In the genomic region with DNA sequence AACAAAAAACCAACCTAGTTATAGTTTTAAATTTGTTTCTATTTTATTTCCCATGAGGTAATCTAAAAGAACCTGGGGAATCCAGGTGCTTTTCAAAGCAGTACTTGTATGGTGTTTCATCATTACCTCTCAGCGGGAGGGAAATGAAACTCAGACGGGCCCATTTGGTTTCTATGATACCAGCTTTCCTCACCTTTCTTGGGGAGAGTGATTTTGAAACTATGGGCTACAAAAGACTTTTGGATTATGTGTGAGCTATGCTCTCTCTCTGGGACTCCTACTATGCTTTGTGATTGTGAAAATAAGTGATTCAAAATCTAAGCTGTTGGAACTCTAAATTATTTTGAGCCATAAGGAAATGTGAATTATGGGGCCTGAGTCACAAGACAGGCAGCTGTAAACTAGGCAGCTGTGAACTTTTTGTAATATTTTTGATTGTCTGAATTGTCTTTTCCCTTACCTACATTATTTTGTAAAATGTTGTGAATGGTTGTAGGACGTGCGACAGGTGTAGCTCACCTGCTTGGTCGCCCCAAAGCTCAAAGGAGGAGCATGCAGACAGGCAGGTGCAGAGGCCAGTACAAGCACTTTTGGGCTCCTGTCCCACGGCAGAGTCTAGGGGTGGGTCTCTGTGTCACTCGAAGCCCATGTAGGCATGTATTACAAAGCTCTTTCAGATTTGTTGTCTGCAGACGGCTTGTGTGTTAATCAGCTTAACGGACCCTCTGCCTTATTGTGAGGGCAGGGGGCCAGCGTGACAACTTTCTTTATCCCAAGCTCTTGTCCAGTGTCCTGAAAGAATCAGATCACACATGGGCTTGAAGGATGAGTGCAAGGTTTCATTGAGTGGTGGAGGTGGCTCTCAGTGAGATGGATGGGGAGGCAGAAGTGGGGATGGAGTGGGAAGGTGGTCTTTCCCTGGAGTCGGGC, we compare ENCODE assay signal across 1 cellular context.
TF ChIP-seq lines count a peak whose summit lies in the region.

No MANE protein-coding gene starts in this region.

TF ChIP-seq in GM12878, 131 proteins besides CTCF, POLR2A, EP300 and RAD21 (continued from another document):
- TF ChIP-seq ESRRA (IDR thresholded peaks at IDR 0.05; ENCODE audit: low read length): no peak
- TF ChIP-seq SREBF1 (IDR thresholded peaks at IDR 0.05; ENCODE audit: low read length): no peak
- TF ChIP-seq, protein P1, sequence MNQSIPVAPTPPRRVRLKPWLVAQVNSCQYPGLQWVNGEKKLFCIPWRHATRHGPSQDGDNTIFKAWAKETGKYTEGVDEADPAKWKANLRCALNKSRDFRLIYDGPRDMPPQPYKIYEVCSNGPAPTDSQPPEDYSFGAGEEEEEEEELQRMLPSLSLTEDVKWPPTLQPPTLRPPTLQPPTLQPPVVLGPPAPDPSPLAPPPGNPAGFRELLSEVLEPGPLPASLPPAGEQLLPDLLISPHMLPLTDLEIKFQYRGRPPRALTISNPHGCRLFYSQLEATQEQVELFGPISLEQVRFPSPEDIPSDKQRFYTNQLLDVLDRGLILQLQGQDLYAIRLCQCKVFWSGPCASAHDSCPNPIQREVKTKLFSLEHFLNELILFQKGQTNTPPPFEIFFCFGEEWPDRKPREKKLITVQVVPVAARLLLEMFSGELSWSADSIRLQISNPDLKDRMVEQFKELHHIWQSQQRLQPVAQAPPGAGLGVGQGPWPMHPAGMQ (IDR thresholded peaks at IDR 0.05; ENCODE audit: borderline replicate concordance): no peak
- no peak for TF ChIP-seq SUPT20H (IDR thresholded peaks at IDR 0.05; ENCODE audit: borderline replicate concordance, control insufficient read depth, low read depth, low read length)
- TF ChIP-seq, protein P2, sequence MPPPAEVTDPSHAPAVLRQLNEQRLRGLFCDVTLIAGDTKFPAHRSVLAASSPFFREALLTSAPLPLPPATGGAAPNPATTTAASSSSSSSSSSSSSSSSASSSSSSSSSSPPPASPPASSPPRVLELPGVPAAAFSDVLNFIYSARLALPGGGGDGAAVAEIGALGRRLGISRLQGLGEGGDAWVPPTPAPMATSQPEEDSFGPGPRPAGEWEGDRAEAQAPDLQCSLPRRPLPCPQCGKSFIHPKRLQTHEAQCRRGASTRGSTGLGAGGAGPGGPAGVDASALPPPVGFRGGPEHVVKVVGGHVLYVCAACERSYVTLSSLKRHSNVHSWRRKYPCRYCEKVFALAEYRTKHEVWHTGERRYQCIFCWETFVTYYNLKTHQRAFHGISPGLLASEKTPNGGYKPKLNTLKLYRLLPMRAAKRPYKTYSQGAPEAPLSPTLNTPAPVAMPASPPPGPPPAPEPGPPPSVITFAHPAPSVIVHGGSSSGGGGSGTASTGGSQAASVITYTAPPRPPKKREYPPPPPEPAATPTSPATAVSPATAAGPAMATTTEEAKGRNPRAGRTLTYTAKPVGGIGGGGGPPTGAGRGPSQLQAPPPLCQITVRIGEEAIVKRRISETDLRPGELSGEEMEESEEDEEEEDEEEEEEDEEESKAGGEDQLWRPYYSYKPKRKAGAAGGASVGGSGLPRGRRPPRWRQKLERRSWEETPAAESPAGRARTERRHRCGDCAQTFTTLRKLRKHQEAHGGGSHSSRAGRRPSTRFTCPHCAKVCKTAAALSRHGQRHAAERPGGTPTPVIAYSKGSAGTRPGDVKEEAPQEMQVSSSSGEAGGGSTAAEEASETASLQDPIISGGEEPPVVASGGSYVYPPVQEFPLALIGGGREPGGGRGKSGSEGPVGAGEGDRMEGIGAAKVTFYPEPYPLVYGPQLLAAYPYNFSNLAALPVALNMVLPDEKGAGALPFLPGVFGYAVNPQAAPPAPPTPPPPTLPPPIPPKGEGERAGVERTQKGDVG (CRISPR knock-in tag; IDR thresholded peaks at IDR 0.05): no peak
- TF ChIP-seq, protein P3, sequence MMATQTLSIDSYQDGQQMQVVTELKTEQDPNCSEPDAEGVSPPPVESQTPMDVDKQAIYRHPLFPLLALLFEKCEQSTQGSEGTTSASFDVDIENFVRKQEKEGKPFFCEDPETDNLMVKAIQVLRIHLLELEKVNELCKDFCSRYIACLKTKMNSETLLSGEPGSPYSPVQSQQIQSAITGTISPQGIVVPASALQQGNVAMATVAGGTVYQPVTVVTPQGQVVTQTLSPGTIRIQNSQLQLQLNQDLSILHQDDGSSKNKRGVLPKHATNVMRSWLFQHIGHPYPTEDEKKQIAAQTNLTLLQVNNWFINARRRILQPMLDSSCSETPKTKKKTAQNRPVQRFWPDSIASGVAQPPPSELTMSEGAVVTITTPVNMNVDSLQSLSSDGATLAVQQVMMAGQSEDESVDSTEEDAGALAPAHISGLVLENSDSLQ (IDR thresholded peaks at IDR 0.05): peak; percentile 16; the same call in 1 of the 2 replicates
- peak; percentile 78 for TF ChIP-seq PML (IDR thresholded peaks at IDR 0.05; ENCODE audit: low read length)
- TF ChIP-seq, protein P4, sequence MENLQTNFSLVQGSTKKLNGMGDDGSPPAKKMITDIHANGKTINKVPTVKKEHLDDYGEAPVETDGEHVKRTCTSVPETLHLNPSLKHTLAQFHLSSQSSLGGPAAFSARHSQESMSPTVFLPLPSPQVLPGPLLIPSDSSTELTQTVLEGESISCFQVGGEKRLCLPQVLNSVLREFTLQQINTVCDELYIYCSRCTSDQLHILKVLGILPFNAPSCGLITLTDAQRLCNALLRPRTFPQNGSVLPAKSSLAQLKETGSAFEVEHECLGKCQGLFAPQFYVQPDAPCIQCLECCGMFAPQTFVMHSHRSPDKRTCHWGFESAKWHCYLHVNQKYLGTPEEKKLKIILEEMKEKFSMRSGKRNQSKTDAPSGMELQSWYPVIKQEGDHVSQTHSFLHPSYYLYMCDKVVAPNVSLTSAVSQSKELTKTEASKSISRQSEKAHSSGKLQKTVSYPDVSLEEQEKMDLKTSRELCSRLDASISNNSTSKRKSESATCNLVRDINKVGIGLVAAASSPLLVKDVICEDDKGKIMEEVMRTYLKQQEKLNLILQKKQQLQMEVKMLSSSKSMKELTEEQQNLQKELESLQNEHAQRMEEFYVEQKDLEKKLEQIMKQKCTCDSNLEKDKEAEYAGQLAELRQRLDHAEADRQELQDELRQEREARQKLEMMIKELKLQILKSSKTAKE (IDR thresholded peaks at IDR 0.05; ENCODE audit: low read depth, poor library complexity, severe bottlenecking): peak; percentile 90
- TF ChIP-seq, protein P5, sequence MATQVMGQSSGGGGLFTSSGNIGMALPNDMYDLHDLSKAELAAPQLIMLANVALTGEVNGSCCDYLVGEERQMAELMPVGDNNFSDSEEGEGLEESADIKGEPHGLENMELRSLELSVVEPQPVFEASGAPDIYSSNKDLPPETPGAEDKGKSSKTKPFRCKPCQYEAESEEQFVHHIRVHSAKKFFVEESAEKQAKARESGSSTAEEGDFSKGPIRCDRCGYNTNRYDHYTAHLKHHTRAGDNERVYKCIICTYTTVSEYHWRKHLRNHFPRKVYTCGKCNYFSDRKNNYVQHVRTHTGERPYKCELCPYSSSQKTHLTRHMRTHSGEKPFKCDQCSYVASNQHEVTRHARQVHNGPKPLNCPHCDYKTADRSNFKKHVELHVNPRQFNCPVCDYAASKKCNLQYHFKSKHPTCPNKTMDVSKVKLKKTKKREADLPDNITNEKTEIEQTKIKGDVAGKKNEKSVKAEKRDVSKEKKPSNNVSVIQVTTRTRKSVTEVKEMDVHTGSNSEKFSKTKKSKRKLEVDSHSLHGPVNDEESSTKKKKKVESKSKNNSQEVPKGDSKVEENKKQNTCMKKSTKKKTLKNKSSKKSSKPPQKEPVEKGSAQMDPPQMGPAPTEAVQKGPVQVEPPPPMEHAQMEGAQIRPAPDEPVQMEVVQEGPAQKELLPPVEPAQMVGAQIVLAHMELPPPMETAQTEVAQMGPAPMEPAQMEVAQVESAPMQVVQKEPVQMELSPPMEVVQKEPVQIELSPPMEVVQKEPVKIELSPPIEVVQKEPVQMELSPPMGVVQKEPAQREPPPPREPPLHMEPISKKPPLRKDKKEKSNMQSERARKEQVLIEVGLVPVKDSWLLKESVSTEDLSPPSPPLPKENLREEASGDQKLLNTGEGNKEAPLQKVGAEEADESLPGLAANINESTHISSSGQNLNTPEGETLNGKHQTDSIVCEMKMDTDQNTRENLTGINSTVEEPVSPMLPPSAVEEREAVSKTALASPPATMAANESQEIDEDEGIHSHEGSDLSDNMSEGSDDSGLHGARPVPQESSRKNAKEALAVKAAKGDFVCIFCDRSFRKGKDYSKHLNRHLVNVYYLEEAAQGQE (IDR thresholded peaks at IDR 0.05; ENCODE audit: low read depth, low read length): no peak
- TF ChIP-seq, protein P6, sequence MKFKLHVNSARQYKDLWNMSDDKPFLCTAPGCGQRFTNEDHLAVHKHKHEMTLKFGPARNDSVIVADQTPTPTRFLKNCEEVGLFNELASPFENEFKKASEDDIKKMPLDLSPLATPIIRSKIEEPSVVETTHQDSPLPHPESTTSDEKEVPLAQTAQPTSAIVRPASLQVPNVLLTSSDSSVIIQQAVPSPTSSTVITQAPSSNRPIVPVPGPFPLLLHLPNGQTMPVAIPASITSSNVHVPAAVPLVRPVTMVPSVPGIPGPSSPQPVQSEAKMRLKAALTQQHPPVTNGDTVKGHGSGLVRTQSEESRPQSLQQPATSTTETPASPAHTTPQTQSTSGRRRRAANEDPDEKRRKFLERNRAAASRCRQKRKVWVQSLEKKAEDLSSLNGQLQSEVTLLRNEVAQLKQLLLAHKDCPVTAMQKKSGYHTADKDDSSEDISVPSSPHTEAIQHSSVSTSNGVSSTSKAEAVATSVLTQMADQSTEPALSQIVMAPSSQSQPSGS (IDR thresholded peaks at IDR 0.05; ENCODE audit: low read length): peak; percentile 99
- peak; percentile 51; the same call in 1 of the 2 replicates for TF ChIP-seq CHD2 (IDR thresholded peaks at IDR 0.05; ENCODE audit: borderline replicate concordance, low read depth, low read length)
- no peak for TF ChIP-seq SIN3A (IDR thresholded peaks at IDR 0.05; ENCODE audit: low read depth, low read length)
- peak; percentile 16; the same call in 1 of the 2 replicates for TF ChIP-seq POLR2AphosphoS5 (IDR thresholded peaks at IDR 0.05; ENCODE audit: low read length)
- TF ChIP-seq CBX5 (IDR thresholded peaks at IDR 0.05; ENCODE audit: low read depth): no peak
- TF ChIP-seq EGR1 (IDR thresholded peaks at IDR 0.05; ENCODE audit: borderline replicate concordance in 1 of 2, low read depth in 2 of 2, low read length in 2 of 2): peak in 1 of 2 experiments; percentile 32; a peak in 1 of 3 replicates
- no peak for TF ChIP-seq SREBF2 (IDR thresholded peaks at IDR 0.05; ENCODE audit: low read length)
- TF ChIP-seq, protein P7, sequence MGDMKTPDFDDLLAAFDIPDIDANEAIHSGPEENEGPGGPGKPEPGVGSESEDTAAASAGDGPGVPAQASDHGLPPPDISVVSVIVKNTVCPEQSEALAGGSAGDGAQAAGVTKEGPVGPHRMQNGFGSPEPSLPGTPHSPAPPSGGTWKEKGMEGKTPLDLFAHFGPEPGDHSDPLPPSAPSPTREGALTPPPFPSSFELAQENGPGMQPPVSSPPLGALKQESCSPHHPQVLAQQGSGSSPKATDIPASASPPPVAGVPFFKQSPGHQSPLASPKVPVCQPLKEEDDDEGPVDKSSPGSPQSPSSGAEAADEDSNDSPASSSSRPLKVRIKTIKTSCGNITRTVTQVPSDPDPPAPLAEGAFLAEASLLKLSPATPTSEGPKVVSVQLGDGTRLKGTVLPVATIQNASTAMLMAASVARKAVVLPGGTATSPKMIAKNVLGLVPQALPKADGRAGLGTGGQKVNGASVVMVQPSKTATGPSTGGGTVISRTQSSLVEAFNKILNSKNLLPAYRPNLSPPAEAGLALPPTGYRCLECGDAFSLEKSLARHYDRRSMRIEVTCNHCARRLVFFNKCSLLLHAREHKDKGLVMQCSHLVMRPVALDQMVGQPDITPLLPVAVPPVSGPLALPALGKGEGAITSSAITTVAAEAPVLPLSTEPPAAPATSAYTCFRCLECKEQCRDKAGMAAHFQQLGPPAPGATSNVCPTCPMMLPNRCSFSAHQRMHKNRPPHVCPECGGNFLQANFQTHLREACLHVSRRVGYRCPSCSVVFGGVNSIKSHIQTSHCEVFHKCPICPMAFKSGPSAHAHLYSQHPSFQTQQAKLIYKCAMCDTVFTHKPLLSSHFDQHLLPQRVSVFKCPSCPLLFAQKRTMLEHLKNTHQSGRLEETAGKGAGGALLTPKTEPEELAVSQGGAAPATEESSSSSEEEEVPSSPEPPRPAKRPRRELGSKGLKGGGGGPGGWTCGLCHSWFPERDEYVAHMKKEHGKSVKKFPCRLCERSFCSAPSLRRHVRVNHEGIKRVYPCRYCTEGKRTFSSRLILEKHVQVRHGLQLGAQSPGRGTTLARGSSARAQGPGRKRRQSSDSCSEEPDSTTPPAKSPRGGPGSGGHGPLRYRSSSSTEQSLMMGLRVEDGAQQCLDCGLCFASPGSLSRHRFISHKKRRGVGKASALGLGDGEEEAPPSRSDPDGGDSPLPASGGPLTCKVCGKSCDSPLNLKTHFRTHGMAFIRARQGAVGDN (IDR thresholded peaks at IDR 0.05): peak; percentile 23; the same call in 1 of the 2 replicates
- no peak for TF ChIP-seq NR2C1 (IDR thresholded peaks at IDR 0.05)
- TF ChIP-seq SMAD1 (IDR thresholded peaks at IDR 0.05; ENCODE audit: low read depth, partially characterized antibody): no peak
- TF ChIP-seq, protein P8, sequence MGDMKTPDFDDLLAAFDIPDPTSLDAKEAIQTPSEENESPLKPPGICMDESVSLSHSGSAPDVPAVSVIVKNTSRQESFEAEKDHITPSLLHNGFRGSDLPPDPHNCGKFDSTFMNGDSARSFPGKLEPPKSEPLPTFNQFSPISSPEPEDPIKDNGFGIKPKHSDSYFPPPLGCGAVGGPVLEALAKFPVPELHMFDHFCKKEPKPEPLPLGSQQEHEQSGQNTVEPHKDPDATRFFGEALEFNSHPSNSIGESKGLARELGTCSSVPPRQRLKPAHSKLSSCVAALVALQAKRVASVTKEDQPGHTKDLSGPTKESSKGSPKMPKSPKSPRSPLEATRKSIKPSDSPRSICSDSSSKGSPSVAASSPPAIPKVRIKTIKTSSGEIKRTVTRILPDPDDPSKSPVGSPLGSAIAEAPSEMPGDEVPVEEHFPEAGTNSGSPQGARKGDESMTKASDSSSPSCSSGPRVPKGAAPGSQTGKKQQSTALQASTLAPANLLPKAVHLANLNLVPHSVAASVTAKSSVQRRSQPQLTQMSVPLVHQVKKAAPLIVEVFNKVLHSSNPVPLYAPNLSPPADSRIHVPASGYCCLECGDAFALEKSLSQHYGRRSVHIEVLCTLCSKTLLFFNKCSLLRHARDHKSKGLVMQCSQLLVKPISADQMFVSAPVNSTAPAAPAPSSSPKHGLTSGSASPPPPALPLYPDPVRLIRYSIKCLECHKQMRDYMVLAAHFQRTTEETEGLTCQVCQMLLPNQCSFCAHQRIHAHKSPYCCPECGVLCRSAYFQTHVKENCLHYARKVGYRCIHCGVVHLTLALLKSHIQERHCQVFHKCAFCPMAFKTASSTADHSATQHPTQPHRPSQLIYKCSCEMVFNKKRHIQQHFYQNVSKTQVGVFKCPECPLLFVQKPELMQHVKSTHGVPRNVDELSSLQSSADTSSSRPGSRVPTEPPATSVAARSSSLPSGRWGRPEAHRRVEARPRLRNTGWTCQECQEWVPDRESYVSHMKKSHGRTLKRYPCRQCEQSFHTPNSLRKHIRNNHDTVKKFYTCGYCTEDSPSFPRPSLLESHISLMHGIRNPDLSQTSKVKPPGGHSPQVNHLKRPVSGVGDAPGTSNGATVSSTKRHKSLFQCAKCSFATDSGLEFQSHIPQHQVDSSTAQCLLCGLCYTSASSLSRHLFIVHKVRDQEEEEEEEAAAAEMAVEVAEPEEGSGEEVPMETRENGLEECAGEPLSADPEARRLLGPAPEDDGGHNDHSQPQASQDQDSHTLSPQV (IDR thresholded peaks at IDR 0.05): 0 out of 2 replicates have a peak, but pooled peaks have one; percentile 21
- no peak for TF ChIP-seq TARDBP (IDR thresholded peaks at IDR 0.05; ENCODE audit: borderline replicate concordance)
- TF ChIP-seq RUNX3 (IDR thresholded peaks at IDR 0.05; ENCODE audit: low read length): peak; percentile 89
- TF ChIP-seq PAX8 (IDR thresholded peaks at IDR 0.05): no peak
- TF ChIP-seq IRF4 (IDR thresholded peaks at IDR 0.05; ENCODE audit: low read depth, low read length): peak; percentile 87
- peak; percentile 91 for TF ChIP-seq MEF2A (IDR thresholded peaks at IDR 0.05; ENCODE audit: insufficient read depth, low read depth, low read length)
- peak in 1 of 2 experiments; percentile 71; a peak in 2 of 4 replicates for TF ChIP-seq SRF (IDR thresholded peaks at IDR 0.05; ENCODE audit: low read depth in 2 of 2, low read length in 2 of 2)
- TF ChIP-seq EZH2 (IDR thresholded peaks at IDR 0.05; ENCODE audit: borderline replicate concordance, control insufficient read depth, low read depth, low read length): no peak
- TF ChIP-seq NR2F1 (conservative IDR thresholded peaks at IDR 0.05): 0 out of 2 replicates have a peak, but pooled peaks have one; percentile 33
TF ChIP-seq in GM12878: peak in this region for 46.
